17 cellular contexts compared by ENCODE assay signal in the genomic region with DNA sequence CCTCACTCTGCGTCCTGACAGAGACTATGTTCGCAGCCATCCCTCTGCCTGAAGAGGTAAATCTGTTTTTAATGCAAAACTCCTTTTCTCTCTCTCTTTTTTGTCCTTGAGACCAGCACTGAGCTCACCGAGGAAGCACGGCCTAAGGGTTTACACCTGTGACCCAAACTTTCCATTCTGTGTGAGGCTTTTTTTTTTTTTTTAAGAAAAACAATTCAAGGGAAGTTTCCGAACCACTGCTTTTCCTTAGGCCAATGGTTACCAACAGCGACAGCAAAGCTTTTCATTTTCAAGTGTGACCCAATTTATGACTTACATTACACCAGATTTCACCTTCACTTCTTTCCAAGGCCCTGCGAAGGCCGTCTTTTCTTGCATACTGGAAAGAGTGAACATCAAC.
DNase-seq lines count a peak whose midpoint lies in the region; ATAC-seq, FAIRE-seq and TF ChIP-seq lines count a peak whose summit lies in the region.
"Had no signal": no experiment of that assay in that cellular context is flagged by ENCODE, and none has a peak within 500 bp of the region (broad histone marks: within the 10 kb centered on the region; RNA-seq: fewer than 3 reads in every experiment).

No MANE protein-coding gene starts in this region.

- H3K27me3 Mint-ChIP-seq in Caco-2 (ENCODE audit: insufficient read depth, unreplicated experiment) = no peaks in the 10 kb centered on the region
- H3K27me3 Mint-ChIP-seq in H9 (ENCODE audit: low read depth) = no peaks in the 10 kb centered on the region
- no peaks in the 10 kb centered on the region for H3K27me3 Mint-ChIP-seq in natural killer cell treated with Interleukin-12 subunit alpha and Interleukin-12 subunit beta and Interleukin-15 and Interleukin-18, amount 100 ng/mL, for 72 hours

- no peaks in the 10 kb centered on the region for H3K79me2 ChIP-seq in H9 (ENCODE audit: insufficient read depth, low read length)
- H3K79me2 ChIP-seq in GM12878 (ENCODE audit: control insufficient read depth, insufficient read depth, low read length) = peaks cover 3% of the 10 kb centered on the region

- no peak for TF ChIP-seq EP300 in GM12878 (IDR thresholded peaks at IDR 0.05; ENCODE audit: borderline replicate concordance in 1 of 2, control insufficient read depth in 1 of 2, low read depth in 2 of 2, low read length in 2 of 2)

- H3K4me1 ChIP-seq in Caco-2 (peaks cover 15% of the 10 kb centered on the region), H9 (ENCODE audit: insufficient read depth, low read length) (peaks cover 24% of the 10 kb centered on the region), GM12878 (ENCODE audit: control insufficient read depth, insufficient read depth, low read length) (peaks cover 3% of the 10 kb centered on the region; the same call in 1 of the 2 replicates)

- peak overlapping the region; percentile 55 for H3K27ac Mint-ChIP-seq in Caco-2 (ENCODE audit: unreplicated experiment)
- peak overlapping the region; percentile 38 to 94 (median 78); a peak in 6 of 7 replicates for H3K27ac Mint-ChIP-seq in H9
- peak overlapping the region; percentile 51 to 99 for H3K27ac Mint-ChIP-seq in natural killer cell treated with Interleukin-12 subunit alpha and Interleukin-12 subunit beta and Interleukin-15 and Interleukin-18, amount 100 ng/mL, for 72 hours
- H3K27ac Mint-ChIP-seq: endodermal cell had no signal

- H3K27me3 ChIP-seq in Caco-2 (replicated peaks; ENCODE audit: control insufficient read depth, insufficient read depth, low read length) (no peaks in the 10 kb centered on the region), H9 (ENCODE audit: insufficient read depth, low read length) (no peaks in the 10 kb centered on the region), GM12878 (replicated peaks in 1 of 2; ENCODE audit: control insufficient read depth in 2 of 2, insufficient read depth in 2 of 2, low read length in 1 of 2) (no peaks in the 10 kb centered on the region), brain microvascular endothelial cell (replicated peaks) (no peaks in the 10 kb centered on the region)
- H3K27me3 ChIP-seq: heart left ventricle, SJSA1 had no signal

- H3K36me3 Mint-ChIP-seq in Caco-2 (ENCODE audit: insufficient read depth, unreplicated experiment) (no peaks in the 10 kb centered on the region), H9 (ENCODE audit: insufficient read depth in 1 of 3, low read depth in 3 of 3) (no peaks in the 10 kb centered on the region)
- H3K36me3 Mint-ChIP-seq in natural killer cell treated with Interleukin-12 subunit alpha and Interleukin-12 subunit beta and Interleukin-15 and Interleukin-18, amount 100 ng/mL, for 72 hours = no peaks in the 10 kb centered on the region

- no peak overlapping the region for H3K14ac ChIP-seq in H9 (ENCODE audit: insufficient read depth, low read length)

- BruUV-seq in Caco-2 (replicated peaks; lab: Mats Ljungman, UMichigan) (no TSS peak), GM12878 (replicated peaks; lab: Mats Ljungman, UMichigan) (no TSS peak)

- H3K79me1 ChIP-seq in H9 (ENCODE audit: insufficient read depth, low read depth, low read length, poor library complexity, severe bottlenecking) = no peaks in the 10 kb centered on the region

- POLR2A ChIA-PET in Caco-2 (lab: Charles Lee) (no interaction called here), GM12878 (lab: Charles Lee) (interaction anchor here (1.0 to 3.0 kb wide), 5 partner anchors 9 to 298 kb away, joined by 3 to 19 read pairs (median 6); no protein-coding TSS in a partner anchor)

- H4K91ac ChIP-seq in H9 (ENCODE audit: insufficient read length, low read depth, low read length) = no peak overlapping the region

- H3K4me1 Mint-ChIP-seq in Caco-2 (ENCODE audit: low read depth, unreplicated experiment) (peaks cover 33% of the 10 kb centered on the region), H9 (peaks cover 85 to 88% of the 10 kb centered on the region in 2 experiments)
- H3K4me1 Mint-ChIP-seq in natural killer cell treated with Interleukin-12 subunit alpha and Interleukin-12 subunit beta and Interleukin-15 and Interleukin-18, amount 100 ng/mL, for 72 hours (ENCODE audit: low read depth in 2 of 2) = peaks cover 63 to 69% of the 10 kb centered on the region in 2 donors

- H3K23me2 ChIP-seq in H9 (ENCODE audit: insufficient read length, low read depth, low read length, poor library complexity, severe bottlenecking) = no peaks in the 10 kb centered on the region

- H3K9me3 ChIP-seq in Caco-2 = no peaks in the 10 kb centered on the region
- no peaks in the 10 kb centered on the region for H3K9me3 ChIP-seq in H9 (ENCODE audit: control insufficient read depth, low read depth, low read length)
- H3K9me3 ChIP-seq in GM12878 (replicated peaks; ENCODE audit: control insufficient read depth, insufficient read depth, low read length) = no peaks in the 10 kb centered on the region; the same call in 2 of the 3 replicates
- H3K9me3 ChIP-seq: heart left ventricle, SJSA1 had no signal

- H4K20me1 ChIP-seq in H9 (ENCODE audit: control insufficient read depth, insufficient read depth, insufficient read length) (peaks cover 2% of the 10 kb centered on the region), GM12878 (ENCODE audit: control insufficient read depth, insufficient read depth) (no peaks in the 10 kb centered on the region)

- no peak for TF ChIP-seq RAD21 in GM12878 (IDR thresholded peaks at IDR 0.05; ENCODE audit: insufficient read depth, low read depth, low read length)

- intact Hi-C loops in Caco-2 (cut with micrococcal nuclease; ENCODE audit: unreplicated experiment) = loop anchor here (5.0 kb wide), 1 partner anchor 57 kb away; no protein-coding TSS in a partner anchor
- intact Hi-C loops in GM12878 (cut with micrococcal nuclease; ENCODE audit: unreplicated experiment) = no loop called here

- no peak overlapping the region for H4K8ac ChIP-seq in H9 (replicated peaks; ENCODE audit: insufficient read length, low read depth, low read length)

- H3K9me3 Mint-ChIP-seq in Caco-2 (ENCODE audit: unreplicated experiment) = no peaks in the 10 kb centered on the region
- no peaks in the 10 kb centered on the region for H3K9me3 Mint-ChIP-seq in H9
- no peaks in the 10 kb centered on the region for H3K9me3 Mint-ChIP-seq in natural killer cell treated with Interleukin-12 subunit alpha and Interleukin-12 subunit beta and Interleukin-15 and Interleukin-18, amount 100 ng/mL, for 72 hours
- H3K9me3 Mint-ChIP-seq: endodermal cell had no signal

- no peak overlapping the region for H4K5ac ChIP-seq in H9 (ENCODE audit: insufficient read length, low read depth, low read length)

- H2BK20ac ChIP-seq in H9 (ENCODE audit: low read depth, low read length, poor library complexity, severe bottlenecking) = no peak overlapping the region

- H2BK120ac ChIP-seq in H9 (ENCODE audit: low read depth, low read length, poor library complexity, severe bottlenecking) = no peak overlapping the region

- H2BK12ac ChIP-seq in H9 (ENCODE audit: insufficient read length, low read depth, low read length) = no peak overlapping the region

- H3K36me3 ChIP-seq in Caco-2 (ENCODE audit: control insufficient read depth, insufficient read depth, low read length) (no peaks in the 10 kb centered on the region), GM12878 (ENCODE audit: control insufficient read depth in 2 of 2, insufficient read depth in 2 of 2, low read length in 1 of 2) (no peaks in the 10 kb centered on the region), brain microvascular endothelial cell (replicated peaks) (no peaks in the 10 kb centered on the region)
- H3K36me3 ChIP-seq: heart left ventricle, SJSA1 had no signal

- SMC1A ChIA-PET in GM12878 (lab: Charles Lee; ENCODE audit: uncharacterized antibody, unreplicated experiment) = interaction anchor here (0.6 to 4.3 kb wide), 16 partner anchors 7 to 262 kb away, joined by 3 to 30 read pairs (median 3); no protein-coding TSS in a partner anchor

- H3K18ac ChIP-seq in H9 (ENCODE audit: insufficient read length, low read depth, low read length) = no peak overlapping the region

- WGBS in H9 (ENCODE audit: extremely low coverage, insufficient read length, low lambda C conversion rate) = no CpG with 5 or more reads among the region's 8 CpGs
- 65% methylated on average over 8 of the region's 8 CpGs for WGBS in GM12878 (ENCODE audit: insufficient coverage, insufficient replicate concordance, low lambda C conversion rate, missing lambda C conversion rate)

- FAIRE-seq in GM12878 (lab: Jason Lieb, UNC) = no peak

- peak; percentile 13; the same call in 1 of the 3 replicates for ATAC-seq in GM12878
- ATAC-seq in natural killer cell treated with Interleukin-12 subunit alpha and Interleukin-12 subunit beta and Interleukin-15 and Interleukin-18, amount 100 ng/mL, for 72 hours = no peak
- no peak for ATAC-seq in HG02642 (IDR thresholded peaks at IDR 0.05; ENCODE audit: poor library complexity, unreplicated experiment)
- ATAC-seq: heart left ventricle had no signal

- H3K4me3 Mint-ChIP-seq in Caco-2 (ENCODE audit: unreplicated experiment) (no peak overlapping the region), H9 (no peak overlapping the region)
- H3K4me3 Mint-ChIP-seq in natural killer cell treated with Interleukin-12 subunit alpha and Interleukin-12 subunit beta and Interleukin-15 and Interleukin-18, amount 100 ng/mL, for 72 hours = no peak overlapping the region
- H3K4me3 Mint-ChIP-seq: endodermal cell had no signal

- H3K23ac ChIP-seq in H9 (ENCODE audit: insufficient read length, low read depth, low read length) = no peak overlapping the region

- no peak overlapping the region for H2BK5ac ChIP-seq in H9 (ENCODE audit: insufficient read length, low read length)

- H3K4me2 ChIP-seq in H9 (ENCODE audit: insufficient read depth, insufficient read length, low read length) (no peak overlapping the region), GM12878 (ENCODE audit: control insufficient read depth, insufficient read depth) (no peak overlapping the region; the same call in 1 of the 2 replicates)

- H3K27ac ChIP-seq in H9 (ENCODE audit: insufficient read length, low read depth, low read length) (no peak overlapping the region), GM12878 (ENCODE audit: control insufficient read depth, insufficient read depth) (no peak overlapping the region), brain microvascular endothelial cell (no peak overlapping the region)
- H3K27ac ChIP-seq: SJSA1 had no signal

- no peak overlapping the region for H3K9ac ChIP-seq in H9 (ENCODE audit: extremely low read depth, insufficient read length, low read length)
- H3K9ac ChIP-seq in GM12878 (ENCODE audit: control insufficient read depth, insufficient read depth, low read length) = no peak overlapping the region

- CTCF ChIA-PET in Caco-2 (lab: Charles Lee) (no interaction called here), GM12878 (lab: Yijun Ruan, JAX) (interaction anchor here (0.6 to 2.0 kb wide), 9 partner anchors 9 to 989 kb away, joined by 3 to 12 read pairs (median 4); no protein-coding TSS in a partner anchor)

- no peak overlapping the region for H3K4ac ChIP-seq in H9 (ENCODE audit: low read depth, low read length)

- H2BK15ac ChIP-seq in H9 (ENCODE audit: low read depth, low read length) = no peak overlapping the region

- H2AK5ac ChIP-seq in H9 (ENCODE audit: insufficient read length, low read length) = no peak overlapping the region

- TF ChIP-seq CTCF in Caco-2 (IDR thresholded peaks at IDR 0.05; ENCODE audit: insufficient read depth in 1 of 2, low read depth in 1 of 2, low read length in 1 of 2, severe bottlenecking in 1 of 2, unreplicated experiment in 1 of 2) (no peak), H9 (conservative IDR thresholded peaks at IDR 0.05) (no peak), GM12878 (IDR thresholded peaks at IDR 0.05 in 2 of 3, conservative IDR thresholded peaks at IDR 0.05 in 1 of 3; ENCODE audit: control insufficient read depth in 2 of 3, extremely low read depth in 1 of 3, insufficient read depth in 1 of 3, low read depth in 3 of 3, low read length in 3 of 3) (no peak), brain microvascular endothelial cell (IDR thresholded peaks at IDR 0.05; ENCODE audit: low read depth, low read length, missing control alignments) (no peak)

- no peak for TF ChIP-seq POLR2A in GM12878 (IDR thresholded peaks at IDR 0.05; ENCODE audit: low read depth, low read length)

- H3K4me3 ChIP-seq in Caco-2 (ENCODE audit: low read depth, low read length) (no peak overlapping the region), GM12878 (no peak overlapping the region), brain microvascular endothelial cell (ENCODE audit: low read depth, low read length) (no peak overlapping the region)
- H3K4me3 ChIP-seq: heart left ventricle, lung, SJSA1 had no signal

- in situ Hi-C loops in GM12878 (cut with MboI) = no loop called here
- in situ Hi-C loops in brain microvascular endothelial cell (cut with HindIII; ENCODE audit: low pct_ligation_motif_present, low sequenced_read_pairs) = no loop called here

- no peak overlapping the region for H3K56ac ChIP-seq in H9 (ENCODE audit: insufficient read length, low read depth, low read length)

- no peak for DNase-seq in Caco-2
- no peak for DNase-seq in H9
- DNase-seq in GM12878 (ENCODE audit: low read depth, low spot score) = no peak
- no peak for DNase-seq in natural killer cell treated with Interleukin-12 subunit alpha and Interleukin-12 subunit beta and Interleukin-15 and Interleukin-18, amount 100 ng/mL, for 72 hours (ENCODE audit: low spot score)
- DNase-seq in KG1 (lab: John Stamatoyannopoulos, UW) = no peak
- DNase-seq in brain microvascular endothelial cell = no peak
- DNase-seq in NCI-H526 treated with DMSO at 0.1 percent for 48 hours (lab: John Stamatoyannopoulos, UW) = no peak
- DNase-seq: activated gamma-delta T cell treated with Interleukin-2 at 50 U/mL for 16 hours, anterior cingulate cortex, endodermal cell, HCEC 1CT, heart left ventricle, NCI-H1417 treated with DMSO at 0.1 percent for 48 hours, T-helper 2 cell had no signal

- RAD21 ChIA-PET in GM12878 (lab: Charles Lee; ENCODE audit: unreplicated experiment) = interaction anchor here (1.0 to 2.6 kb wide), 9 partner anchors 8 to 202 kb away, joined by 3 to 10 read pairs (median 4); no protein-coding TSS in a partner anchor

- H3T11ph ChIP-seq in H9 (ENCODE audit: low read length) = no peak overlapping the region

- H2AFZ ChIP-seq in H9 (ENCODE audit: low read length) (no peak overlapping the region), GM12878 (ENCODE audit: control insufficient read depth, low read depth, low read length) (no peak overlapping the region)
